18 cellular contexts compared by ENCODE assay signal in the genomic region with DNA sequence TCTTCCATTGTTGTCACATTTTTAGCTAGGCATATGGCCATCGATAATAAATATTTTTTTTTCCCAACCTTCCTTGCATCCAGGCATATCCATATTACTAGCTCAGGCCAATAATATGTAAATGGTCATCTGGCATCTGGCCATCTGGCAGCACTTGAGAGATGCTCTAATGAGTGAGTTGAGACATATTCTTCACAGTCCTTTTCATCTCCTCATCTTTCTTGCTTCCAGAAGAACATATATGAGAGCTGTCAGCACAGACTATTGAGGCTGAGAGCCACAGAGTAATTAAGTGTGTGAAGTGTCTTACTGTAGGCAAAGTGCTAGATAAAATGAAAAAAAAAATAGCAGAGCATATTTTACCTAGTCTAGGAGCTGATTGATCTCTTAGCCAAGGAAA.
DNase-seq lines count a peak whose midpoint lies in the region; FAIRE-seq lines count a peak whose summit lies in the region.
"Had no signal": no experiment of that assay in that cellular context is flagged by ENCODE, and none has a peak within 500 bp of the region (broad histone marks: within the 10 kb centered on the region; RNA-seq: fewer than 3 reads in every experiment).

No MANE protein-coding gene starts in this region.

- peak; percentile 17 for DNase-seq in NCI-H82 (lab: John Stamatoyannopoulos, UW)
- no peak for DNase-seq in NCI-H82 treated with DMSO at 0.1 percent for 48 hours (lab: John Stamatoyannopoulos, UW; ENCODE audit: unreplicated experiment)
- peak; percentile 42 for DNase-seq in NCI-H1105 treated with DMSO at 0.1 percent for 48 hours (lab: John Stamatoyannopoulos, UW)
- DNase-seq in NCI-H69 (lab: John Stamatoyannopoulos, UW), result peak; percentile 94
- no peak for DNase-seq in GOT3 (lab: John Stamatoyannopoulos, UW)
- no peak for DNase-seq in NCI-H1436 treated with DMSO at 0.1 percent for 48 hours (lab: John Stamatoyannopoulos, UW)
- no peak for DNase-seq in urothelium cell line (ENCODE audit: low spot score)
- DNase-seq: MV-4-11, NCI-H1436, NCI-H1930, NCI-H226, NCI-H526 treated with DMSO at 0.1 percent for 48 hours, OCI-M1, SW 1271, T-helper 17 cell had no signal

- FAIRE-seq in urothelium cell line (lab: Jason Lieb, UNC), result no peak
- FAIRE-seq: A204.1, GM12892, RCC 7860 had no signal

Comparison
In these comparisons a context has a peak if more than half of its experiments do, and no peak if none do; other contexts are left out.
1. DNase-seq: peak in NCI-H82 (single experiment), NCI-H1105 treated with DMSO at 0.1 percent for 48 hours (single experiment) and NCI-H69 (single experiment); none in NCI-H82 treated with DMSO at 0.1 percent for 48 hours (single experiment), GOT3 (single experiment), NCI-H1436 treated with DMSO at 0.1 percent for 48 hours (single experiment) and urothelium cell line (single experiment).